Comparison of ENCODE assay signal across 19 cellular contexts in the genomic region with DNA sequence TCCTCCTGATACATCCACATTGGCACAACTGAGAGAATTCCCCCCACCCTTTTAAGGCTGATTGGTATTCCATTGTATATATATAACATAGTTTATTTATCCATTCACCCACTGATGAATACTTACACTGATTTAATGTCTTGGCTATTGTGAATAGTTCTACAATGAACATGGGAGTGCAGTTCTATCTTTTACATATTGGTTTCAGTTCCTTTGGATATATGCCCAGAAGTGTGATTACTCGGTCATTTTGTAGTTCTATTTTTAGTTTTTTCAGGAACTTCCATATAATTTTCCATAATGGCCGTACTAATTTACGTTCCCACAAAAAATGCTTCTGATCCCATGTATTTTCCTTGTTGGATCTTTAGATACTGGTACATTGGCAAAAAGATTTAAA.
A peak's percentile ranks its signal among the peaks of the same experiment; 100 is the strongest.
DNase-seq lines count a peak whose midpoint lies in the region; ATAC-seq and TF ChIP-seq lines count a peak whose summit lies in the region.
"Had no signal": no experiment of that assay in that cellular context is flagged by ENCODE, and none has a peak within 500 bp of the region (broad histone marks: within the 10 kb centered on the region; RNA-seq: fewer than 3 reads in every experiment).

No MANE protein-coding gene starts in this region.

- ATAC-seq in SK-N-SH treated with all-trans-retinoic acid at 6 μM for 48 hours (peak; percentile 50), GM21515 (IDR thresholded peaks at IDR 0.05; ENCODE audit: unreplicated experiment) (no peak)
- ATAC-seq: gastrocnemius medialis had no signal

- peak; percentile 17 for DNase-seq in NCI-H1105 treated with DMSO at 0.1 percent for 48 hours (lab: John Stamatoyannopoulos, UW)
- DNase-seq in NCI-H1105 (lab: John Stamatoyannopoulos, UW), result no peak
- DNase-seq in fibroblast of peridontal ligament (ENCODE audit: extremely low read depth), result peak; percentile 84
- peak; percentile 35 for DNase-seq in stromal cell of bone marrow (ENCODE audit: low read depth)
- no peak for DNase-seq in NCI-H510A treated with DMSO at 0.1 percent for 48 hours (lab: John Stamatoyannopoulos, UW)
- no peak for DNase-seq in EL
- DNase-seq: activated CD4-positive, alpha-beta T cell treated with anti-CD3 and anti-CD28 coated beads, Interleukin-2, amount 50 U/mL, for 1 hour; activated effector memory CD4-positive, alpha-beta T cell treated with Interleukin-2 at 50 U/mL for 16 hours; brain microvascular endothelial cell; Calu3; gastrocnemius medialis; kidney; mammary epithelial cell; NCI-H1436; NCI-H526; stimulated activated CD4-positive, alpha-beta T cell treated with anti-CD3 and anti-CD28 coated beads, Interleukin-4, amount 100 ng/mL, for 4 hours; tibial artery had no signal

TF ChIP-seq in SK-N-SH treated with all-trans-retinoic acid at 6 μM for 48 hours, 23 proteins besides CTCF, POLR2A, EP300 and RAD21:
- 0 out of 2 replicates have a peak, but pooled peaks have one; percentile 29 for TF ChIP-seq ISL1 (CRISPR knock-in tag; IDR thresholded peaks at IDR 0.05)
- TF ChIP-seq RARB (CRISPR knock-in tag; IDR thresholded peaks at IDR 0.05), result no peak
- TF ChIP-seq, protein P1, sequence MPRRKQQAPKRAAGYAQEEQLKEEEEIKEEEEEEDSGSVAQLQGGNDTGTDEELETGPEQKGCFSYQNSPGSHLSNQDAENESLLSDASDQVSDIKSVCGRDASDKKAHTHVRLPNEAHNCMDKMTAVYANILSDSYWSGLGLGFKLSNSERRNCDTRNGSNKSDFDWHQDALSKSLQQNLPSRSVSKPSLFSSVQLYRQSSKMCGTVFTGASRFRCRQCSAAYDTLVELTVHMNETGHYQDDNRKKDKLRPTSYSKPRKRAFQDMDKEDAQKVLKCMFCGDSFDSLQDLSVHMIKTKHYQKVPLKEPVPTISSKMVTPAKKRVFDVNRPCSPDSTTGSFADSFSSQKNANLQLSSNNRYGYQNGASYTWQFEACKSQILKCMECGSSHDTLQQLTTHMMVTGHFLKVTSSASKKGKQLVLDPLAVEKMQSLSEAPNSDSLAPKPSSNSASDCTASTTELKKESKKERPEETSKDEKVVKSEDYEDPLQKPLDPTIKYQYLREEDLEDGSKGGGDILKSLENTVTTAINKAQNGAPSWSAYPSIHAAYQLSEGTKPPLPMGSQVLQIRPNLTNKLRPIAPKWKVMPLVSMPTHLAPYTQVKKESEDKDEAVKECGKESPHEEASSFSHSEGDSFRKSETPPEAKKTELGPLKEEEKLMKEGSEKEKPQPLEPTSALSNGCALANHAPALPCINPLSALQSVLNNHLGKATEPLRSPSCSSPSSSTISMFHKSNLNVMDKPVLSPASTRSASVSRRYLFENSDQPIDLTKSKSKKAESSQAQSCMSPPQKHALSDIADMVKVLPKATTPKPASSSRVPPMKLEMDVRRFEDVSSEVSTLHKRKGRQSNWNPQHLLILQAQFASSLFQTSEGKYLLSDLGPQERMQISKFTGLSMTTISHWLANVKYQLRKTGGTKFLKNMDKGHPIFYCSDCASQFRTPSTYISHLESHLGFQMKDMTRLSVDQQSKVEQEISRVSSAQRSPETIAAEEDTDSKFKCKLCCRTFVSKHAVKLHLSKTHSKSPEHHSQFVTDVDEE (CRISPR knock-in tag; IDR thresholded peaks at IDR 0.05), result no peak

Comparison
In these comparisons a context has a peak if more than half of its experiments do, and no peak if none do; other contexts are left out.
1. DNase-seq: peak in NCI-H1105 treated with DMSO at 0.1 percent for 48 hours (single experiment), fibroblast of peridontal ligament (single experiment) and stromal cell of bone marrow (single experiment); none in NCI-H1105 (single experiment), NCI-H510A treated with DMSO at 0.1 percent for 48 hours (single experiment) and EL (single experiment).